In genomic region chr16:73066927-73067670, GRCh38 we compare ENCODE assay signal across 11 cellular contexts. TPM values are rescaled to one million over a fixed set of nuclear protein-coding genes. Genes with fewer than 3 reads are reported as not detected.
DNase-seq lines count a peak whose midpoint lies in the region; ATAC-seq and TF ChIP-seq lines count a peak whose summit lies in the region.
"Had no signal": no experiment of that assay in that cellular context is flagged by ENCODE, and none has a peak within 500 bp of the region (broad histone marks: within the 10 kb centered on the region; RNA-seq: fewer than 3 reads in every experiment).

No MANE protein-coding gene starts in this region.

- peak; percentile 8; the same call in 1 of the 3 replicates for ATAC-seq in RWPE2 (ENCODE audit: low read depth)
- ATAC-seq in HG03565 (IDR thresholded peaks at IDR 0.05; ENCODE audit: unreplicated experiment): no peak
- ATAC-seq: K562 had no signal

- peaks cover 2% of the 10 kb centered on the region for H3K36me3 Mint-ChIP-seq in activated CD4-positive, alpha-beta T cell treated with anti-CD3 and anti-CD28 coated beads, Interleukin-2, amount 10 ng/mL, durations not matched to agents 24 days and 14 days (ENCODE audit: low read depth)
- H3K36me3 Mint-ChIP-seq in activated naive CD8-positive, alpha-beta T cell treated with anti-CD3 and anti-CD28 coated beads for 36 hours: no peaks in the 10 kb centered on the region

- TF ChIP-seq CTCF in RWPE2 (IDR thresholded peaks at IDR 0.05; ENCODE audit: poor library complexity, severe bottlenecking): no peak
- no peak for TF ChIP-seq CTCF in epithelial cell of proximal tubule (conservative IDR thresholded peaks at IDR 0.05; ENCODE audit: low read depth, low read length)
- no peak for TF ChIP-seq CTCF in tibial artery (IDR thresholded peaks at IDR 0.05)

- H3K27ac ChIP-seq in RWPE2 (ENCODE audit: poor library complexity, severe bottlenecking) (peak overlapping the region; percentile 98), muscle layer of duodenum (ENCODE audit: low read length) (peak overlapping the region; percentile 76), tibial artery (peak overlapping the region; percentile 99)

- peaks cover 50% of the 10 kb centered on the region for H3K4me1 ChIP-seq in RWPE2 (ENCODE audit: insufficient read depth, poor library complexity, severe bottlenecking)
- H3K4me1 ChIP-seq in muscle layer of duodenum (ENCODE audit: control insufficient read depth in 1 of 2, insufficient read depth in 2 of 2, low read length in 2 of 2): peaks cover 8 to 52% of the 10 kb centered on the region in 2 donors
- H3K4me1 ChIP-seq in tibial artery: peaks cover 6 to 87% (median 62%) of the 10 kb centered on the region in 4 donors

- no peak overlapping the region for H3K4me3 ChIP-seq in RWPE2 (ENCODE audit: severe bottlenecking)
- peak overlapping the region; percentile 2 for H3K4me3 ChIP-seq in epithelial cell of proximal tubule (ENCODE audit: low read depth, low read length)
- peak overlapping the region; percentile 26 to 45 for H3K4me3 ChIP-seq in muscle layer of duodenum (ENCODE audit: low read depth in 1 of 2, low read length in 2 of 2)
- peak overlapping the region; percentile 84 to 88 for H3K4me3 ChIP-seq in tibial artery
- H3K4me3 ChIP-seq: K562 had no signal

- no peak for DNase-seq in RWPE2 (ENCODE audit: low spot score)
- DNase-seq in epithelial cell of proximal tubule (ENCODE audit: low read depth): no peak
- peak in 1 of 2 donors; percentile 84 for DNase-seq in tibial artery
- DNase-seq in activated CD4-positive, alpha-beta T cell treated with anti-CD3 and anti-CD28 coated beads, Interleukin-2, amount 10 ng/mL, durations not matched to agents 24 days and 14 days: no peak
- no peak for DNase-seq in activated naive CD8-positive, alpha-beta T cell treated with anti-CD3 and anti-CD28 coated beads for 36 hours
- DNase-seq: activated T-cell treated with anti-CD3 and anti-CD28 coated beads for 4 hours, NCI-H446 treated with DMSO at 0.1 percent for 48 hours had no signal

- intact Hi-C loops in tibial artery (cut with DNase I; ENCODE audit: low total_unique reads): loop anchor here (5.0 to 10.0 kb wide), 2 partner anchors 220 to 282 kb away; no protein-coding TSS in a partner anchor
- intact Hi-C loops in activated CD4-positive, alpha-beta T cell treated with anti-CD3 and anti-CD28 coated beads, Interleukin-2, amount 10 ng/mL, durations not matched to agents 24 days and 14 days (cut with micrococcal nuclease): no loop called here

- no peaks in the 10 kb centered on the region for H3K9me3 Mint-ChIP-seq in activated CD4-positive, alpha-beta T cell treated with anti-CD3 and anti-CD28 coated beads, Interleukin-2, amount 10 ng/mL, durations not matched to agents 24 days and 14 days
- no peaks in the 10 kb centered on the region for H3K9me3 Mint-ChIP-seq in activated naive CD8-positive, alpha-beta T cell treated with anti-CD3 and anti-CD28 coated beads for 36 hours

- no peaks in the 10 kb centered on the region for H3K9me3 ChIP-seq in RWPE2 (ENCODE audit: severe bottlenecking)
- no peaks in the 10 kb centered on the region for H3K9me3 ChIP-seq in muscle layer of duodenum (ENCODE audit: control insufficient read depth in 1 of 2, low read length in 2 of 2)
- H3K9me3 ChIP-seq in tibial artery: no peaks in the 10 kb centered on the region
- H3K9me3 ChIP-seq: neutrophil had no signal

- no peak overlapping the region for H3K4me3 Mint-ChIP-seq in activated CD4-positive, alpha-beta T cell treated with anti-CD3 and anti-CD28 coated beads, Interleukin-2, amount 10 ng/mL, durations not matched to agents 24 days and 14 days
- no peak overlapping the region for H3K4me3 Mint-ChIP-seq in activated naive CD8-positive, alpha-beta T cell treated with anti-CD3 and anti-CD28 coated beads for 36 hours

- peaks cover 9% of the 10 kb centered on the region for H3K4me1 Mint-ChIP-seq in activated CD4-positive, alpha-beta T cell treated with anti-CD3 and anti-CD28 coated beads, Interleukin-2, amount 10 ng/mL, durations not matched to agents 24 days and 14 days
- peaks cover 7% of the 10 kb centered on the region for H3K4me1 Mint-ChIP-seq in activated naive CD8-positive, alpha-beta T cell treated with anti-CD3 and anti-CD28 coated beads for 36 hours

- no peak overlapping the region for H3K27ac Mint-ChIP-seq in activated CD4-positive, alpha-beta T cell treated with anti-CD3 and anti-CD28 coated beads, Interleukin-2, amount 10 ng/mL, durations not matched to agents 24 days and 14 days
- H3K27ac Mint-ChIP-seq in activated naive CD8-positive, alpha-beta T cell treated with anti-CD3 and anti-CD28 coated beads for 36 hours: no peak overlapping the region

- H3K27me3 ChIP-seq in RWPE2 (ENCODE audit: insufficient read depth, poor library complexity, severe bottlenecking) (no peaks in the 10 kb centered on the region), muscle layer of duodenum (ENCODE audit: low read depth, low read length) (peaks cover 34% of the 10 kb centered on the region), tibial artery (no peaks in the 10 kb centered on the region)

- peaks cover 77% of the 10 kb centered on the region for H3K27me3 Mint-ChIP-seq in activated CD4-positive, alpha-beta T cell treated with anti-CD3 and anti-CD28 coated beads, Interleukin-2, amount 10 ng/mL, durations not matched to agents 24 days and 14 days
- H3K27me3 Mint-ChIP-seq in activated naive CD8-positive, alpha-beta T cell treated with anti-CD3 and anti-CD28 coated beads for 36 hours: peaks cover 92% of the 10 kb centered on the region

- H3K36me3 ChIP-seq in RWPE2 (ENCODE audit: low read depth) (no peaks in the 10 kb centered on the region), muscle layer of duodenum (ENCODE audit: control insufficient read depth in 1 of 2, insufficient read depth in 2 of 2, low read length in 2 of 2) (peaks cover 0 to 3% of the 10 kb centered on the region in 2 donors), tibial artery (no peaks in the 10 kb centered on the region)
- H3K36me3 ChIP-seq: neutrophil had no signal

RNA-seq across cellular contexts. Expression of gene ZFHX3, which starts 19.2 kb away (rescaled TPM):
- total RNA-seq in epithelial cell of proximal tubule: 7.2 and 9.6 TPM in 2 replicates
- 0.49 and 0.88 TPM in 2 replicates for total RNA-seq in activated CD4-positive, alpha-beta T cell treated with anti-CD3 and anti-CD28 coated beads, Interleukin-2, amount 10 ng/mL, durations not matched to agents 24 days and 14 days
- total RNA-seq in activated naive CD8-positive, alpha-beta T cell treated with anti-CD3 and anti-CD28 coated beads for 36 hours: under 1 TPM; 0.40 to 0.54 TPM
